In genomic region chr9:137502008-137502913, GRCh38 we compare ENCODE assay signal across 10 cellular contexts. TPM values are rescaled to one million over a fixed set of nuclear protein-coding genes. Genes with fewer than 3 reads are reported as not detected.
DNase-seq lines count a peak whose midpoint lies in the region; ATAC-seq and TF ChIP-seq lines count a peak whose summit lies in the region.
"Had no signal": no experiment of that assay in that cellular context is flagged by ENCODE, and none has a peak within 500 bp of the region (broad histone marks: within the 10 kb centered on the region; RNA-seq: fewer than 3 reads in every experiment).

No MANE protein-coding gene starts in this region.

- H3K4me1 Mint-ChIP-seq in CD4-positive, CD25-positive, alpha-beta regulatory T cell, result peaks cover 0 to 5% (median 0%) of the 10 kb centered on the region in 4 donors

- no peak for ATAC-seq in CD4-positive, CD25-positive, alpha-beta regulatory T cell (ENCODE audit: low read depth in 2 of 2)

- CTCF ChIA-PET in SK-N-SH (lab: Yijun Ruan, JAX), result no interaction called here

- in situ Hi-C loops in GM13976 (cut with MboI; ENCODE audit: low sequenced_read_pairs, unreplicated experiment), result no loop called here

- no peaks in the 10 kb centered on the region for H3K27me3 ChIP-seq in CD4-positive, CD25-positive, alpha-beta regulatory T cell (ENCODE audit: control insufficient read depth, insufficient read depth, low read length)
- H3K27me3 ChIP-seq in SK-N-SH (ENCODE audit: insufficient read depth) (no peaks in the 10 kb centered on the region), suprapubic skin (no peaks in the 10 kb centered on the region)

- no peak for TF ChIP-seq CTCF in GM13976 (IDR thresholded peaks at IDR 0.05; ENCODE audit: borderline replicate concordance, control extremely low read depth, extremely low read depth, insufficient read depth, missing control alignments)
- TF ChIP-seq CTCF in SK-N-SH (IDR thresholded peaks at IDR 0.05), result no peak
- no peak for TF ChIP-seq CTCF in suprapubic skin (IDR thresholded peaks at IDR 0.05)

- peak overlapping the region; percentile 29 to 93 (median 65) for H3K27ac Mint-ChIP-seq in CD4-positive, CD25-positive, alpha-beta regulatory T cell

- H3K4me3 Mint-ChIP-seq in CD4-positive, CD25-positive, alpha-beta regulatory T cell, result peak overlapping the region in 1 of 4 donors; percentile 50

- H3K36me3 Mint-ChIP-seq in CD4-positive, CD25-positive, alpha-beta regulatory T cell, result no peaks in the 10 kb centered on the region

- TF ChIP-seq EP300 in SK-N-SH (IDR thresholded peaks at IDR 0.05; ENCODE audit: borderline replicate concordance in 1 of 2, low read depth in 1 of 2, low read length in 1 of 2) (no peak), suprapubic skin (IDR thresholded peaks at IDR 0.05) (no peak)

- H3K36me3 ChIP-seq in CD4-positive, CD25-positive, alpha-beta regulatory T cell (ENCODE audit: control insufficient read depth, insufficient read depth, low read length), result no peaks in the 10 kb centered on the region
- H3K36me3 ChIP-seq in SK-N-SH (replicated peaks in 1 of 2; ENCODE audit: control insufficient read depth in 1 of 2, insufficient read depth in 2 of 2, low read length in 1 of 2) (no peaks in the 10 kb centered on the region), suprapubic skin (peaks cover 36% of the 10 kb centered on the region)

- H3K27ac ChIP-seq in CD4-positive, CD25-positive, alpha-beta regulatory T cell (ENCODE audit: insufficient read depth, low read length, poor library complexity, severe bottlenecking), result no peak overlapping the region
- H3K27ac ChIP-seq in SK-N-SH (ENCODE audit: low read depth in 2 of 2, low read length in 1 of 2) (no peak overlapping the region), suprapubic skin (no peak overlapping the region)

- DNase-seq in CD4-positive, CD25-positive, alpha-beta regulatory T cell, result no peak
- DNase-seq in GM13976 (ENCODE audit: low spot score) (peak; percentile 81), SK-N-SH (peak; percentile 89), iPS-NIHi7 (ENCODE audit: extremely low spot score) (peak; percentile 87), NCI-H2196 treated with DMSO at 0.1 percent for 48 hours (lab: John Stamatoyannopoulos, UW; ENCODE audit: unreplicated experiment) (no peak), suprapubic skin (ENCODE audit: low spot score in 2 of 2) (no peak), globus pallidus (ENCODE audit: low spot score) (no peak)
- no peak for DNase-seq in stimulated activated CD4-positive, alpha-beta T cell treated with anti-CD3 and anti-CD28 coated beads, Interleukin-15, amount 100 ng/mL, for 24 hours
- DNase-seq: hippocampal formation, NCI-H1417 had no signal

- no peaks in the 10 kb centered on the region for H3K4me1 ChIP-seq in CD4-positive, CD25-positive, alpha-beta regulatory T cell (ENCODE audit: control insufficient read depth, insufficient read depth, low read length, poor library complexity, severe bottlenecking)
- no peaks in the 10 kb centered on the region for H3K4me1 ChIP-seq in SK-N-SH (ENCODE audit: control insufficient read depth in 1 of 2, insufficient read depth in 2 of 2, low read depth in 1 of 2, low read length in 1 of 2)
- H3K4me1 ChIP-seq in suprapubic skin, result no peaks in the 10 kb centered on the region

- no peaks in the 10 kb centered on the region for H4K20me1 ChIP-seq in SK-N-SH (ENCODE audit: insufficient read depth)

- WGBS in SK-N-SH (ENCODE audit: low lambda C conversion rate), result 37% methylated on average over 36 of the region's 36 CpGs
- WGBS in suprapubic skin, result 83% methylated on average over 34 of the region's 36 CpGs

- H3K27me3 Mint-ChIP-seq in CD4-positive, CD25-positive, alpha-beta regulatory T cell, result no peaks in the 10 kb centered on the region

- H3K79me2 ChIP-seq in SK-N-SH (ENCODE audit: insufficient read depth), result no peaks in the 10 kb centered on the region

- TF ChIP-seq POLR2A in suprapubic skin (IDR thresholded peaks at IDR 0.05), result no peak

- H3K4me2 ChIP-seq in SK-N-SH, result no peak overlapping the region

- H3K9me2 ChIP-seq in SK-N-SH, result no peaks in the 10 kb centered on the region

- POLR2A ChIA-PET in SK-N-SH (lab: Yijun Ruan, JAX), result no interaction called here

- no peak overlapping the region for H2AFZ ChIP-seq in SK-N-SH (ENCODE audit: low read depth)

- no peak for TF ChIP-seq RAD21 in SK-N-SH (IDR thresholded peaks at IDR 0.05; ENCODE audit: low read length)

- H3K9me3 Mint-ChIP-seq in CD4-positive, CD25-positive, alpha-beta regulatory T cell, result peaks cover 0 to 3% (median 0%) of the 10 kb centered on the region in 7 donors

- no peaks in the 10 kb centered on the region for H3F3A ChIP-seq in SK-N-SH (replicated peaks; ENCODE audit: insufficient read depth)

- H3K4me3 ChIP-seq in CD4-positive, CD25-positive, alpha-beta regulatory T cell (ENCODE audit: low read depth, low read length), result no peak overlapping the region
- H3K4me3 ChIP-seq in SK-N-SH (ENCODE audit: low read depth in 2 of 2, low read length in 1 of 2) (no peak overlapping the region), suprapubic skin (no peak overlapping the region)

- no peaks in the 10 kb centered on the region for H3K9me3 ChIP-seq in CD4-positive, CD25-positive, alpha-beta regulatory T cell (ENCODE audit: control insufficient read depth in 2 of 2, low read length in 2 of 2)
- H3K9me3 ChIP-seq in SK-N-SH (no peaks in the 10 kb centered on the region), suprapubic skin (no peaks in the 10 kb centered on the region)

- H3K9ac ChIP-seq in SK-N-SH, result no peak overlapping the region

TF ChIP-seq in SK-N-SH, 30 proteins besides CTCF, POLR2A, EP300 and RAD21:
- TF ChIP-seq FOXM1 (IDR thresholded peaks at IDR 0.05; ENCODE audit: low read depth), result no peak
- TF ChIP-seq JUND (IDR thresholded peaks at IDR 0.05), result no peak
- no peak for TF ChIP-seq REST (IDR thresholded peaks at IDR 0.05; ENCODE audit: low read depth, low read length)
- TF ChIP-seq GATA2 (CRISPR knock-in tag; IDR thresholded peaks at IDR 0.05), result no peak
- no peak for TF ChIP-seq NFIC (IDR thresholded peaks at IDR 0.05; ENCODE audit: borderline replicate concordance)
- no peak for TF ChIP-seq TEAD4 (IDR thresholded peaks at IDR 0.05; ENCODE audit: borderline replicate concordance, insufficient read depth)
- TF ChIP-seq SIN3A (IDR thresholded peaks at IDR 0.05; ENCODE audit: borderline replicate concordance, low read depth, low read length), result no peak
- no peak for TF ChIP-seq FOXJ3 (CRISPR knock-in tag; IDR thresholded peaks at IDR 0.05)
- no peak for TF ChIP-seq FOSL2 (IDR thresholded peaks at IDR 0.05; ENCODE audit: borderline replicate concordance, low read depth)
- TF ChIP-seq MXI1 (IDR thresholded peaks at IDR 0.05; ENCODE audit: low read depth, low read length), result no peak
- no peak for TF ChIP-seq RCOR1 (IDR thresholded peaks at IDR 0.05; ENCODE audit: low read length)
- no peak for TF ChIP-seq SMC3 (IDR thresholded peaks at IDR 0.05; ENCODE audit: low read depth, low read length)
- TF ChIP-seq TCF12 (IDR thresholded peaks at IDR 0.05), result no peak

RNA-seq across cellular contexts. Expression of gene NSMF, which starts 43.1 kb away (rescaled TPM):
- 109 TPM for total RNA-seq in CD4-positive, CD25-positive, alpha-beta regulatory T cell
- polyA plus RNA-seq in CD4-positive, CD25-positive, alpha-beta regulatory T cell, result 10 to 100 TPM in 2 of 4 donors, 1 to 10 TPM in 2; 9.3 to 14.5 (median 11.8) TPM
- polyA plus RNA-seq in SK-N-SH (2012; rRNA removed), result 58.6 and 58.8 TPM in 2 replicates
- polyA plus RNA-seq in SK-N-SH (2012; cell fraction: cytosol; rRNA removed), result 23.7 and 36.2 TPM in 2 replicates
- polyA plus RNA-seq in SK-N-SH (2012; cell fraction: nucleus; rRNA removed), result 185 and 220 TPM in 2 replicates
- total RNA-seq in suprapubic skin, result 10 to 100 TPM; 36.1 to 48.1 (median 39.8) TPM

RNA-seq across cellular contexts. Expression of gene PNPLA7, which starts 47.9 kb away (rescaled TPM):
- 12.4 TPM for total RNA-seq in CD4-positive, CD25-positive, alpha-beta regulatory T cell
- 1 to 10 TPM; 1.4 to 2.5 (median 1.7) TPM for polyA plus RNA-seq in CD4-positive, CD25-positive, alpha-beta regulatory T cell
- polyA plus RNA-seq in SK-N-SH (2012; rRNA removed), result 0.88 and 0.99 TPM in 2 replicates
- 0.24 and 0.35 TPM in 2 replicates for polyA plus RNA-seq in SK-N-SH (2012; cell fraction: cytosol; rRNA removed)
- polyA plus RNA-seq in SK-N-SH (2012; cell fraction: nucleus; rRNA removed), result 10.1 and 11.1 TPM in 2 replicates
- total RNA-seq in suprapubic skin, result 10 to 100 TPM; 12.2 to 97.0 (median 33.3) TPM

RNA-seq across cellular contexts. Expression of gene MRPL41, which starts 49.4 kb away (rescaled TPM):
- 64.3 TPM for total RNA-seq in CD4-positive, CD25-positive, alpha-beta regulatory T cell
- polyA plus RNA-seq in CD4-positive, CD25-positive, alpha-beta regulatory T cell, result 10 to 100 TPM; 38.1 to 61.1 (median 43.6) TPM
- 39.4 and 58.9 TPM in 2 replicates for polyA plus RNA-seq in SK-N-SH (2012; rRNA removed)
- polyA plus RNA-seq in SK-N-SH (2012; cell fraction: cytosol; rRNA removed), result 32.3 and 39.9 TPM in 2 replicates
- polyA plus RNA-seq in SK-N-SH (2012; cell fraction: nucleus; rRNA removed), result 29.5 and 53.2 TPM in 2 replicates
- total RNA-seq in suprapubic skin, result 10 to 100 TPM; 44.1 to 70.0 (median 55.3) TPM

Comparison
In these comparisons a context has a peak if more than half of its experiments do, and no peak if none do; other contexts are left out.
1. DNase-seq: peak in GM13976 (single experiment), SK-N-SH (single experiment) and iPS-NIHi7 (single experiment); none in CD4-positive, CD25-positive, alpha-beta regulatory T cell (0 of 3), NCI-H2196 treated with DMSO at 0.1 percent for 48 hours (single experiment), stimulated activated CD4-positive, alpha-beta T cell treated with anti-CD3 and anti-CD28 coated beads, Interleukin-15, amount 100 ng/mL, for 24 hours (single experiment), suprapubic skin (0 of 2) and globus pallidus (single experiment).